ENCODE assay signal across 22 cellular contexts in genomic region chr5:74285876-74286275, GRCh38.
"Had no signal": no experiment of that assay in that cellular context is flagged by ENCODE, and none has a peak within 500 bp of the region (broad histone marks: within the 10 kb centered on the region; RNA-seq: fewer than 3 reads in every experiment).

No MANE protein-coding gene starts in this region.

- H3K36me3 ChIP-seq: adrenal gland, heart left ventricle, neutrophil, tibial nerve, uterus had no signal

- ATAC-seq: activated T-cell treated with anti-CD3 and anti-CD28 coated beads, Interleukin-2, amount 50 U/mL, for 4 hours; foreskin keratinocyte; heart left ventricle; left cardiac atrium; naive thymus-derived CD8-positive, alpha-beta T cell; stimulated activated effector memory CD8-positive, alpha-beta T cell treated with anti-CD3 and anti-CD28 coated beads, Interleukin-12 subunit alpha, Interleukin-12 subunit beta, amount 100 ng/mL, for 72 hours; T-helper 17 cell; WTC11 had no signal

- H3K36me3 Mint-ChIP-seq: activated naive CD4-positive, alpha-beta T cell treated with anti-CD3 and anti-CD28 coated beads, Interleukin-2, amount 50 U/mL, for 24 hours; naive thymus-derived CD8-positive, alpha-beta T cell; stimulated activated effector memory CD8-positive, alpha-beta T cell treated with anti-CD3 and anti-CD28 coated beads, Interleukin-12 subunit alpha, Interleukin-12 subunit beta, amount 100 ng/mL, for 72 hours; WTC11 had no signal

- H3K9me3 Mint-ChIP-seq: activated CD4-positive, alpha-beta memory T cell treated with anti-CD3 and anti-CD28 coated beads, Interleukin-2, amount 10 ng/mL, durations not matched to agents 7 days and 5 days; activated naive CD4-positive, alpha-beta T cell treated with anti-CD3 and anti-CD28 coated beads, Interleukin-2, amount 50 U/mL, for 24 hours; activated T-cell treated with anti-CD3 and anti-CD28 coated beads, Interleukin-2, amount 50 U/mL, for 4 hours; naive thymus-derived CD8-positive, alpha-beta T cell; stimulated activated effector memory CD8-positive, alpha-beta T cell treated with anti-CD3 and anti-CD28 coated beads, Interleukin-12 subunit alpha, Interleukin-12 subunit beta, amount 100 ng/mL, for 72 hours had no signal

- DNase-seq: activated CD4-positive, alpha-beta memory T cell treated with anti-CD3 and anti-CD28 coated beads, Interleukin-2, amount 10 ng/mL, durations not matched to agents 7 days and 5 days; activated CD4-positive, alpha-beta T cell treated with anti-CD3 and anti-CD28 coated beads for 4 hours; activated effector memory CD4-positive, alpha-beta T cell treated with Interleukin-2 at 50 U/mL for 16 hours; activated T-cell treated with anti-CD3 and anti-CD28 coated beads, Interleukin-2, amount 50 U/mL, for 4 hours; adrenal gland; caudate nucleus; effector CD4-positive, alpha-beta T cell; foreskin keratinocyte; heart left ventricle; left cardiac atrium; naive thymus-derived CD8-positive, alpha-beta T cell; retina; stimulated activated CD4-positive, alpha-beta T cell treated with anti-CD3 and anti-CD28 coated beads, Interleukin-12 subunit alpha, Interleukin-12 subunit beta, amount 100 ng/mL, for 4 hours; stimulated activated CD4-positive, alpha-beta T cell treated with anti-CD3 and anti-CD28 coated beads, Interleukin-2, amount 100 ng/mL, for 24 hours; T-helper 17 cell; uterus had no signal

- H3K4me1 ChIP-seq: uterus had no signal

- H3K27ac Mint-ChIP-seq: activated CD4-positive, alpha-beta memory T cell treated with anti-CD3 and anti-CD28 coated beads, Interleukin-2, amount 10 ng/mL, durations not matched to agents 7 days and 5 days; activated naive CD4-positive, alpha-beta T cell treated with anti-CD3 and anti-CD28 coated beads, Interleukin-2, amount 50 U/mL, for 24 hours; naive thymus-derived CD8-positive, alpha-beta T cell; stimulated activated effector memory CD8-positive, alpha-beta T cell treated with anti-CD3 and anti-CD28 coated beads, Interleukin-12 subunit alpha, Interleukin-12 subunit beta, amount 100 ng/mL, for 72 hours; T-helper 17 cell; WTC11 had no signal

- H3K27me3 ChIP-seq: adrenal gland, foreskin keratinocyte, heart left ventricle, tibial nerve, uterus had no signal

- H3K4me3 Mint-ChIP-seq: activated CD4-positive, alpha-beta memory T cell treated with anti-CD3 and anti-CD28 coated beads, Interleukin-2, amount 10 ng/mL, durations not matched to agents 7 days and 5 days; activated naive CD4-positive, alpha-beta T cell treated with anti-CD3 and anti-CD28 coated beads, Interleukin-2, amount 50 U/mL, for 24 hours; activated T-cell treated with anti-CD3 and anti-CD28 coated beads, Interleukin-2, amount 50 U/mL, for 4 hours; naive thymus-derived CD8-positive, alpha-beta T cell; stimulated activated effector memory CD8-positive, alpha-beta T cell treated with anti-CD3 and anti-CD28 coated beads, Interleukin-12 subunit alpha, Interleukin-12 subunit beta, amount 100 ng/mL, for 72 hours; T-helper 17 cell; WTC11 had no signal

- H3K9me3 ChIP-seq: adrenal gland, heart left ventricle, neutrophil, tibial nerve, uterus had no signal

- H3K27ac ChIP-seq: adrenal gland, coronary artery, foreskin keratinocyte, heart left ventricle, neutrophil, tibial nerve, uterus had no signal

- H3K4me3 ChIP-seq: adrenal gland, coronary artery, heart left ventricle, tibial nerve, uterus had no signal

- H3K4me1 Mint-ChIP-seq: activated CD4-positive, alpha-beta memory T cell treated with anti-CD3 and anti-CD28 coated beads, Interleukin-2, amount 10 ng/mL, durations not matched to agents 7 days and 5 days; activated naive CD4-positive, alpha-beta T cell treated with anti-CD3 and anti-CD28 coated beads, Interleukin-2, amount 50 U/mL, for 24 hours; naive thymus-derived CD8-positive, alpha-beta T cell; stimulated activated effector memory CD8-positive, alpha-beta T cell treated with anti-CD3 and anti-CD28 coated beads, Interleukin-12 subunit alpha, Interleukin-12 subunit beta, amount 100 ng/mL, for 72 hours; T-helper 17 cell had no signal
